In the genomic region with DNA sequence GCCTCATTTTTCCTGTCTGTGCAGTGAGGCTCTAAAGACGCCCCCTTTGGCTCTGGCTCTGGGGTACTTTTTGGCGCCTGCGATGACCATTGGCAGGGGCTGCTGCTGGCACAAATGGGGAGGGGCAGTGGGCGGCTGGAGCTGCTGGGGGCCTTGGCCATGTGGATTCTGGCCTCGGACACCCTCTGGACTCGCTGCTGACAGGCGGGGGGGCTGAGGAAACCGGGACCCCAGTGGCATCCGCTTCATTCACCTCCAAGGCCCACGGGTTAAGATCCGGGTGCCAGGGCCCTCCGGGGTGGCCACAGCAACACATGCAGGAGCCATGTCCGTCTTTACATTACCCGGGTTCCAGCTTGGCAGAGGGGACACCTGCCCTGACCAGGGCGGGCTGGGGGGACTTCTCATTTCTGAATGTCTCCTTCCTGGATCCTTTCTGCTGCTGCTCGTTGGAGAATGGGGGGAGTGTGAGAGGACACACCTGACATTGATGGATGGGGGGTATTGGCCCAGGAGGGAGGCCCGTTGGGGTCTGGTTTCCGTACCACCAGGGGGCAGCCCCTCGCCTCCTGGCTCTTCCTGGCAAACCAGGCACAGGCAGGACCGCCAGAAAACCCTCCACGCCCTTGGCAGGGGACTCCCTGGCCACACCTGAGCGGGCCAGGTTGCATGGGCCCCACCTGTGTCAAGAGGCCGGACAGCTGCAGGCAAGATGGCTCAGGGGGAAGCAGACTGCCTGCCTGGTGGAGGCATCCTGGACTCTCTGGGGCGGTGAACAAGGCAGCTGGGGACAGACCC, we compare ENCODE assay signal across 1 cellular context.
TF ChIP-seq lines count a peak whose summit lies in the region.

No MANE protein-coding gene starts in this region.

TF ChIP-seq in SK-N-SH treated with all-trans-retinoic acid at 6 μM for 48 hours, 23 proteins besides CTCF, POLR2A, EP300 and RAD21 (continued from another document):
- TF ChIP-seq TSHZ2 (CRISPR knock-in tag; IDR thresholded peaks at IDR 0.05): no peak
